Comparison of ENCODE assay signal across 8 cellular contexts in the genomic region with DNA sequence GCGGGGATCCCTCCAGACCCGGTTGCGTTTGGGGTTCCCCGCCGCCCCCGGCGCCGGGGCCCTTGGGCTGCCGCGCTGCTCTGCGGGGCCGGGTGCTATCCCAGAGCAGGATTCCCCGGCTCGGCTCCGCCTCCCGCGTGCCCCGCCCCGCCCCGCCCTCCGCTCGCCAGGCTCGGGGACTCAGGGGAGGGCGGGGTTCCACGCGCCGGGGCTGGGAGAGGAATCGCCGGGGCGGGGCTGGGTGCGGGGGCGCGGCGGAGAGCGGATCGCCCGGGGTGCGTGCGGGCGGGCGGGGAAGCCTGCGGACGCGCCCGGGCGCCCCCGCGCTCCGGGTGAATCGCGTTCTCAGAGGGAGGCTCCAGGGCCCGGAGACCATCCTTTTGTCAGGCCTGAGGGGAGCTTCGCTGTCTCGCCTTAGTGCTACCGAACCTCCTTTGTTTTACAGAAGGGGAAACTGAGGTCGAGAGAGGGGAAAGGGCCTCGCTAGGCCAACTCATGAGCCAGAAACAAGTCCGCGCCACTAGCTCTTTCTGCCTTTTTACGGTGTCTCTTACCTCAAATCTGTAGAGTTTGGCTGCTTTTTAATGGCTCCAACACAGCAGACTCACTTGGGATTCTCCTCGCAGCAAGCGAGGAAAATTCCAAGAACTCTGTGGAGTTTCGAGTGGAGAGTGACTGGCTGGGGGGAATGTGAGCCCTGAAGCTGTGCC.
DNase-seq lines count a peak whose midpoint lies in the region; ATAC-seq and TF ChIP-seq lines count a peak whose summit lies in the region.

A gene (minus strand): TSS at position 82 of the 710 bp plus-strand sequence. CDS start 260 bp downstream, outside the sequence.

- peak; percentile 83 for ATAC-seq in GM21723 (IDR thresholded peaks at IDR 0.05; ENCODE audit: unreplicated experiment)
- no peak for ATAC-seq in GM18517 (IDR thresholded peaks at IDR 0.05; ENCODE audit: unreplicated experiment)

- peak within 1 kb of the TSS; percentile 73 for H3K4me2 ChIP-seq in MM.1S (ENCODE audit: low read depth, low read length)

- DNase-seq in DMS114 treated with DMSO at 0.1 percent for 48 hours (lab: John Stamatoyannopoulos, UW; ENCODE audit: unreplicated experiment) (peak; percentile 22), MM.1S (peak; percentile 83), cerebellar cortex (ENCODE audit: low spot score) (peak; percentile 53), kidney glomerular epithelial cell (lab: John Stamatoyannopoulos, UW) (peak; percentile 20)
- DNase-seq in activated CD4-positive, alpha-beta T cell treated with anti-CD3 and anti-CD28 coated beads for 1 hour: peak; percentile 58
- peak; percentile 90 for DNase-seq in stimulated activated CD4-positive, alpha-beta T cell treated with anti-CD3 and anti-CD28 coated beads, Interleukin-15, amount 100 ng/mL, for 24 hours

- H3K36me3 ChIP-seq in MM.1S (replicated peaks; ENCODE audit: insufficient read depth, low read length): no peaks in the 10 kb centered on the region

- peaks cover 31% of the 10 kb centered on the region for H3K27me3 ChIP-seq in MM.1S (replicated peaks; ENCODE audit: insufficient read depth, low read length)

- no peaks in the 10 kb centered on the region for H3K9me2 ChIP-seq in MM.1S (replicated peaks; ENCODE audit: insufficient read depth, low read length)

- no peaks in the 10 kb centered on the region for H4K20me1 ChIP-seq in MM.1S (ENCODE audit: insufficient read depth, low read length)

- H3K9ac ChIP-seq in MM.1S (ENCODE audit: low read length): no peak within 1 kb of the TSS

- peak within 1 kb of the TSS; percentile 56 for H3K4me3 ChIP-seq in MM.1S (ENCODE audit: low read length)

- no peaks in the 10 kb centered on the region for H3F3A ChIP-seq in MM.1S (ENCODE audit: insufficient read depth, low read length)

- no peak for TF ChIP-seq CTCF in MM.1S (IDR thresholded peaks at IDR 0.05; ENCODE audit: low read length)

- no peak within 1 kb of the TSS for H3K27ac ChIP-seq in MM.1S (ENCODE audit: low read length)

- H3K79me2 ChIP-seq in MM.1S (ENCODE audit: low read length): no peaks in the 10 kb centered on the region

- no peak within 1 kb of the TSS for H2AFZ ChIP-seq in MM.1S (ENCODE audit: low read length)

- no peaks in the 10 kb centered on the region for H3K9me3 ChIP-seq in MM.1S (replicated peaks; ENCODE audit: insufficient read depth, low read length)

- H3K4me1 ChIP-seq in MM.1S (ENCODE audit: low read length): no peaks in the 10 kb centered on the region

Comparison
In these comparisons a context has a peak if more than half of its experiments do, and no peak if none do; other contexts are left out.
1. DNase-seq: peak in every context shown above with its lines; median percentile 90 in stimulated activated CD4-positive, alpha-beta T cell treated with anti-CD3 and anti-CD28 coated beads, Interleukin-15, amount 100 ng/mL, for 24 hours; 83 in MM.1S; 58 in activated CD4-positive, alpha-beta T cell treated with anti-CD3 and anti-CD28 coated beads for 1 hour; 53 in cerebellar cortex; 22 in DMS114 treated with DMSO at 0.1 percent for 48 hours; 20 in kidney glomerular epithelial cell.